In the genomic region with DNA sequence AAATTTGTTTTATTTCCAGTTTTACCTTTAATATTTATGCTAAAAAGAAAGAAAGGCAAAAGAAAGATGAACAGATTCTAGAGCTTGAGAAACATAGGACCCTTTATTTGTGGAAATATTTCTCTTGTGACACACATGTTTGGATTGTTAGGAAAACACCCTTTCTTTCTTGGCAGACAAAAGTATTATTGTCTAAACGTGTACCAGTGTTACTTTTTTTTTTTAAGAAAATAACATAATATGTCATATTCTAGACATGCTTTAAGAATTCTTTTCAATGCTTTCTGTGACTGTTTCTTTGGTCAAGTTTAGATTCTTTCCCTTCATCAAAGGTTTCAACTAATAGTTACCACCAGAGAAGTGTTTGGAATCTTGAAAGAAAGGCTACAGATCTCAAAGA, we compare ENCODE assay signal across 30 cellular contexts.
A peak's percentile ranks its signal among the peaks of the same experiment; 100 is the strongest.
DNase-seq lines count a peak whose midpoint lies in the region; ATAC-seq and TF ChIP-seq lines count a peak whose summit lies in the region.
"Had no signal": no experiment of that assay in that cellular context is flagged by ENCODE, and none has a peak within 500 bp of the region (broad histone marks: within the 10 kb centered on the region; RNA-seq: fewer than 3 reads in every experiment).

No MANE protein-coding gene starts in this region.

- no peaks in the 10 kb centered on the region for H3K27me3 ChIP-seq in Peyer's patch
- H3K27me3 ChIP-seq: BE2C, gastrocnemius medialis, stomach, thyroid gland had no signal

- H3K4me1 ChIP-seq in Peyer's patch = no peaks in the 10 kb centered on the region
- H3K4me1 ChIP-seq: BE2C, gastrocnemius medialis, stomach, thyroid gland had no signal

- CTCF ChIA-PET in RWPE1 (lab: Yijun Ruan, JAX) = no interaction called here

- H3K27ac ChIP-seq in RWPE1 = no peak overlapping the region
- H3K27ac ChIP-seq in Peyer's patch = no peak overlapping the region
- H3K27ac ChIP-seq: A549, gastrocnemius medialis, KMS-11, skin epidermis, stomach, thyroid gland had no signal

- TF ChIP-seq POLR2A in Peyer's patch (IDR thresholded peaks at IDR 0.05) = no peak

- POLR2A ChIA-PET in RWPE1 (lab: Yijun Ruan, JAX; ENCODE audit: low non-redundant PET) = no interaction called here

- no peaks in the 10 kb centered on the region for H3K9me3 ChIP-seq in Peyer's patch
- H3K9me3 ChIP-seq: A549, BE2C, gastrocnemius medialis, thyroid gland had no signal

- no peak overlapping the region for H3K4me3 ChIP-seq in AG10803 (ENCODE audit: low read length)
- H3K4me3 ChIP-seq in choroid plexus epithelial cell (ENCODE audit: low read depth, low read length) = no peak overlapping the region
- no peak overlapping the region for H3K4me3 ChIP-seq in Peyer's patch
- H3K4me3 ChIP-seq: A549, gastrocnemius medialis, GM23338, skin epidermis, stomach, thyroid gland had no signal

- TF ChIP-seq CTCF in AG10803 (conservative IDR thresholded peaks at IDR 0.05; ENCODE audit: low read length) (no peak), RWPE1 (conservative IDR thresholded peaks at IDR 0.05; ENCODE audit: low read depth) (no peak), choroid plexus epithelial cell (conservative IDR thresholded peaks at IDR 0.05; ENCODE audit: low read depth, low read length) (no peak), Peyer's patch (IDR thresholded peaks at IDR 0.05) (no peak)

- no peaks in the 10 kb centered on the region for H3K36me3 ChIP-seq in Peyer's patch
- H3K36me3 ChIP-seq: BE2C, gastrocnemius medialis, stomach, thyroid gland had no signal

- peak; percentile 26 for DNase-seq in AG10803 (ENCODE audit: low read depth)
- peak; percentile 17 for DNase-seq in RWPE1 (ENCODE audit: low spot score)
- DNase-seq in choroid plexus epithelial cell (ENCODE audit: low read depth) = peak; percentile 66
- peak; percentile 55 for DNase-seq in foreskin melanocyte
- no peak for DNase-seq in 8988T
- no peak for DNase-seq in Peyer's patch
- DNase-seq: activated CD4-positive, alpha-beta memory T cell treated with anti-CD3 and anti-CD28 coated beads for 36 hours; activated CD4-positive, CD25-positive, alpha-beta regulatory T cell treated with anti-CD3 and anti-CD28 coated beads, Interleukin-2, amount 50 U/mL, for 72 hours; activated CD8-positive, alpha-beta memory T cell treated with anti-CD3 and anti-CD28 coated beads, Interleukin-2, amount 50 U/mL, for 4 hours; activated naive CD4-positive, alpha-beta T cell treated with anti-CD3 and anti-CD28 coated beads for 36 hours; BE2C; caudate nucleus; CD8-positive, alpha-beta memory T cell; gastrocnemius medialis; mesendoderm; NCI-H1417 treated with DMSO at 0.1 percent for 48 hours; NCI-H2081; NCI-H345; NCI-H82; stimulated activated CD8-positive, alpha-beta memory T cell treated with anti-CD3 and anti-CD28 coated beads, Interleukin-4, amount 100 ng/mL, for 48 hours; stomach; T-helper 2 cell; thyroid gland had no signal

- ATAC-seq in GM19452 (IDR thresholded peaks at IDR 0.05; ENCODE audit: unreplicated experiment) = no peak
- ATAC-seq in HG03097 (IDR thresholded peaks at IDR 0.05; ENCODE audit: low FRiP score, unreplicated experiment) = no peak
- ATAC-seq: A549, gastrocnemius medialis, GM23338, left lobe of liver had no signal

Comparison
In these comparisons a context has a peak if more than half of its experiments do, and no peak if none do; other contexts are left out.
1. DNase-seq: peak in AG10803 (single experiment), RWPE1 (single experiment), choroid plexus epithelial cell (single experiment) and foreskin melanocyte (single experiment); none in 8988T (single experiment) and Peyer's patch (0 of 3).